ENCODE assay signal across 1 cellular context in the genomic region with DNA sequence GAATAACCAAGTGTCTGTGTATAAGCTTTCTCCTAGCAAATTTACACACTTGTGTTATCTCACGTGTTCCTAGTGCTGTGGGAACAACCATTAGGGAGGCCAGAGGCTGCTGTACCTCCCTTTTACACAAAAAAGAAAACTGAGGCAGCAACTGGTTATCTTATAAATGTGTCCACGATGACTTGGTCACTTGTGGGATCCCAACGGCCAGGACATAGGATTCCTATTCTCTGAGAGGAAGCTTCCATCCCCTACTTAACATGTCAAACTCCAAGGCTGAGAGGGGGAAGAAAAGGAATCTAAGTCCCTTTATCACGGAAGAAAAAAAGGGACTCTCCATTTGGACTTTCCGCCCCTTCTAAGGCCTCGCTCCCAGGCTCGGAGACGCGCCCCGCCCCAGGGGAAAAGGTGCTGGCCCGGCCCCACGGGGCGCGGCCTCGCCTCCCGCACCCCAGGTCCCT.
TF ChIP-seq lines count a peak whose summit lies in the region.

No MANE protein-coding gene starts in this region.

TF ChIP-seq in WTC11, 78 proteins besides CTCF, POLR2A, EP300 and RAD21 (continued from another document):
- TF ChIP-seq, protein P1, sequence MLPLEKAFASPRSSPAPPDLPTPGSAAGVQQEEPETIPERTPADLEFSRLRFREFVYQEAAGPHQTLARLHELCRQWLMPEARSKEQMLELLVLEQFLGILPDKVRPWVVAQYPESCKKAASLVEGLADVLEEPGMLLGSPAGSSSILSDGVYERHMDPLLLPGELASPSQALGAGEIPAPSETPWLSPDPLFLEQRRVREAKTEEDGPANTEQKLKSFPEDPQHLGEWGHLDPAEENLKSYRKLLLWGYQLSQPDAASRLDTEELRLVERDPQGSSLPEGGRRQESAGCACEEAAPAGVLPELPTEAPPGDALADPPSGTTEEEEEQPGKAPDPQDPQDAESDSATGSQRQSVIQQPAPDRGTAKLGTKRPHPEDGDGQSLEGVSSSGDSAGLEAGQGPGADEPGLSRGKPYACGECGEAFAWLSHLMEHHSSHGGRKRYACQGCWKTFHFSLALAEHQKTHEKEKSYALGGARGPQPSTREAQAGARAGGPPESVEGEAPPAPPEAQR (CRISPR knock-in tag; IDR thresholded peaks at IDR 0.05): no peak
- TF ChIP-seq, protein P2, sequence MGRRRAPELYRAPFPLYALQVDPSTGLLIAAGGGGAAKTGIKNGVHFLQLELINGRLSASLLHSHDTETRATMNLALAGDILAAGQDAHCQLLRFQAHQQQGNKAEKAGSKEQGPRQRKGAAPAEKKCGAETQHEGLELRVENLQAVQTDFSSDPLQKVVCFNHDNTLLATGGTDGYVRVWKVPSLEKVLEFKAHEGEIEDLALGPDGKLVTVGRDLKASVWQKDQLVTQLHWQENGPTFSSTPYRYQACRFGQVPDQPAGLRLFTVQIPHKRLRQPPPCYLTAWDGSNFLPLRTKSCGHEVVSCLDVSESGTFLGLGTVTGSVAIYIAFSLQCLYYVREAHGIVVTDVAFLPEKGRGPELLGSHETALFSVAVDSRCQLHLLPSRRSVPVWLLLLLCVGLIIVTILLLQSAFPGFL (CRISPR knock-in tag; IDR thresholded peaks at IDR 0.05; ENCODE audit: borderline replicate concordance): no peak
